In the genomic region with DNA sequence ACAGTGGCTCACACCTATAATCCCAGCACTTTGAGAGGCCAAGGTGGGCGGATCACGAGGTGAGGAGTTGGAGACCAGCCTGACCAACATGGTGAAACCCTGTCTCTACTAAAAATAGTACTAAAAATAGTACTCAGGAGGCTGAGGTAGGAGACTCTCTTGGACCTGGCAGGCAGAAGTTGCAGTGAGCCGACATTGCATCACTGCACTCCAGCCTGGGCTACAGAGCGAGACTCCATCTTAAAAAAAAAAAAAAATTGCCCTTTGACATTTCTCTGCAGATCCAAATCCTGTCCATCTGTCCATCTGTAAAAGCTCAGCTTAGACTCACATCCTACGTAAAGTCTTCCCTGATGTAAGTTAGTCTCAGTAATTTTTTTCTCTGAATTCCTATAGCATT, we compare ENCODE assay signal across 1 cellular context.
TF ChIP-seq lines count a peak whose summit lies in the region.

No MANE protein-coding gene starts in this region.

TF ChIP-seq in K562, 482 proteins besides CTCF, POLR2A, EP300 and RAD21:
- TF ChIP-seq MCM2 (IDR thresholded peaks at IDR 0.05; ENCODE audit: low read depth): no peak
- no peak for TF ChIP-seq ZNF583 (CRISPR knock-in tag; IDR thresholded peaks at IDR 0.05)
- no peak for TF ChIP-seq XRCC3 (IDR thresholded peaks at IDR 0.05)
- TF ChIP-seq TAF7 (tag; IDR thresholded peaks at IDR 0.05): no peak
- TF ChIP-seq TGIF2 (CRISPR knock-in tag; IDR thresholded peaks at IDR 0.05): no peak
- TF ChIP-seq KAT8 (IDR thresholded peaks at IDR 0.05; ENCODE audit: low read depth): no peak
- TF ChIP-seq ZNF644 (tag; IDR thresholded peaks at IDR 0.05; ENCODE audit: low read depth): no peak
- TF ChIP-seq, protein P1, sequence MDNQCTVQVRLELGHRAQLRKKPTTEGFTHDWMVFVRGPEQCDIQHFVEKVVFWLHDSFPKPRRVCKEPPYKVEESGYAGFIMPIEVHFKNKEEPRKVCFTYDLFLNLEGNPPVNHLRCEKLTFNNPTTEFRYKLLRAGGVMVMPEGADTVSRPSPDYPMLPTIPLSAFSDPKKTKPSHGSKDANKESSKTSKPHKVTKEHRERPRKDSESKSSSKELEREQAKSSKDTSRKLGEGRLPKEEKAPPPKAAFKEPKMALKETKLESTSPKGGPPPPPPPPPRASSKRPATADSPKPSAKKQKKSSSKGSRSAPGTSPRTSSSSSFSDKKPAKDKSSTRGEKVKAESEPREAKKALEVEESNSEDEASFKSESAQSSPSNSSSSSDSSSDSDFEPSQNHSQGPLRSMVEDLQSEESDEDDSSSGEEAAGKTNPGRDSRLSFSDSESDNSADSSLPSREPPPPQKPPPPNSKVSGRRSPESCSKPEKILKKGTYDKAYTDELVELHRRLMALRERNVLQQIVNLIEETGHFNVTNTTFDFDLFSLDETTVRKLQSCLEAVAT (IDR thresholded peaks at IDR 0.05): no peak
- no peak for TF ChIP-seq MCM5 (IDR thresholded peaks at IDR 0.05; ENCODE audit: low read depth)
- no peak for TF ChIP-seq PHF21A (IDR thresholded peaks at IDR 0.05; ENCODE audit: borderline replicate concordance, low read depth)
- TF ChIP-seq ARID2 (IDR thresholded peaks at IDR 0.05): no peak
- no peak for TF ChIP-seq ZNF23 (CRISPR knock-in tag; IDR thresholded peaks at IDR 0.05)
- no peak for TF ChIP-seq NR2C2 (CRISPR knock-in tag; IDR thresholded peaks at IDR 0.05)
- TF ChIP-seq NR2C2 (tag; IDR thresholded peaks at IDR 0.05): peak; percentile 33; the same call in 1 of the 2 replicates
- TF ChIP-seq, protein P2, sequence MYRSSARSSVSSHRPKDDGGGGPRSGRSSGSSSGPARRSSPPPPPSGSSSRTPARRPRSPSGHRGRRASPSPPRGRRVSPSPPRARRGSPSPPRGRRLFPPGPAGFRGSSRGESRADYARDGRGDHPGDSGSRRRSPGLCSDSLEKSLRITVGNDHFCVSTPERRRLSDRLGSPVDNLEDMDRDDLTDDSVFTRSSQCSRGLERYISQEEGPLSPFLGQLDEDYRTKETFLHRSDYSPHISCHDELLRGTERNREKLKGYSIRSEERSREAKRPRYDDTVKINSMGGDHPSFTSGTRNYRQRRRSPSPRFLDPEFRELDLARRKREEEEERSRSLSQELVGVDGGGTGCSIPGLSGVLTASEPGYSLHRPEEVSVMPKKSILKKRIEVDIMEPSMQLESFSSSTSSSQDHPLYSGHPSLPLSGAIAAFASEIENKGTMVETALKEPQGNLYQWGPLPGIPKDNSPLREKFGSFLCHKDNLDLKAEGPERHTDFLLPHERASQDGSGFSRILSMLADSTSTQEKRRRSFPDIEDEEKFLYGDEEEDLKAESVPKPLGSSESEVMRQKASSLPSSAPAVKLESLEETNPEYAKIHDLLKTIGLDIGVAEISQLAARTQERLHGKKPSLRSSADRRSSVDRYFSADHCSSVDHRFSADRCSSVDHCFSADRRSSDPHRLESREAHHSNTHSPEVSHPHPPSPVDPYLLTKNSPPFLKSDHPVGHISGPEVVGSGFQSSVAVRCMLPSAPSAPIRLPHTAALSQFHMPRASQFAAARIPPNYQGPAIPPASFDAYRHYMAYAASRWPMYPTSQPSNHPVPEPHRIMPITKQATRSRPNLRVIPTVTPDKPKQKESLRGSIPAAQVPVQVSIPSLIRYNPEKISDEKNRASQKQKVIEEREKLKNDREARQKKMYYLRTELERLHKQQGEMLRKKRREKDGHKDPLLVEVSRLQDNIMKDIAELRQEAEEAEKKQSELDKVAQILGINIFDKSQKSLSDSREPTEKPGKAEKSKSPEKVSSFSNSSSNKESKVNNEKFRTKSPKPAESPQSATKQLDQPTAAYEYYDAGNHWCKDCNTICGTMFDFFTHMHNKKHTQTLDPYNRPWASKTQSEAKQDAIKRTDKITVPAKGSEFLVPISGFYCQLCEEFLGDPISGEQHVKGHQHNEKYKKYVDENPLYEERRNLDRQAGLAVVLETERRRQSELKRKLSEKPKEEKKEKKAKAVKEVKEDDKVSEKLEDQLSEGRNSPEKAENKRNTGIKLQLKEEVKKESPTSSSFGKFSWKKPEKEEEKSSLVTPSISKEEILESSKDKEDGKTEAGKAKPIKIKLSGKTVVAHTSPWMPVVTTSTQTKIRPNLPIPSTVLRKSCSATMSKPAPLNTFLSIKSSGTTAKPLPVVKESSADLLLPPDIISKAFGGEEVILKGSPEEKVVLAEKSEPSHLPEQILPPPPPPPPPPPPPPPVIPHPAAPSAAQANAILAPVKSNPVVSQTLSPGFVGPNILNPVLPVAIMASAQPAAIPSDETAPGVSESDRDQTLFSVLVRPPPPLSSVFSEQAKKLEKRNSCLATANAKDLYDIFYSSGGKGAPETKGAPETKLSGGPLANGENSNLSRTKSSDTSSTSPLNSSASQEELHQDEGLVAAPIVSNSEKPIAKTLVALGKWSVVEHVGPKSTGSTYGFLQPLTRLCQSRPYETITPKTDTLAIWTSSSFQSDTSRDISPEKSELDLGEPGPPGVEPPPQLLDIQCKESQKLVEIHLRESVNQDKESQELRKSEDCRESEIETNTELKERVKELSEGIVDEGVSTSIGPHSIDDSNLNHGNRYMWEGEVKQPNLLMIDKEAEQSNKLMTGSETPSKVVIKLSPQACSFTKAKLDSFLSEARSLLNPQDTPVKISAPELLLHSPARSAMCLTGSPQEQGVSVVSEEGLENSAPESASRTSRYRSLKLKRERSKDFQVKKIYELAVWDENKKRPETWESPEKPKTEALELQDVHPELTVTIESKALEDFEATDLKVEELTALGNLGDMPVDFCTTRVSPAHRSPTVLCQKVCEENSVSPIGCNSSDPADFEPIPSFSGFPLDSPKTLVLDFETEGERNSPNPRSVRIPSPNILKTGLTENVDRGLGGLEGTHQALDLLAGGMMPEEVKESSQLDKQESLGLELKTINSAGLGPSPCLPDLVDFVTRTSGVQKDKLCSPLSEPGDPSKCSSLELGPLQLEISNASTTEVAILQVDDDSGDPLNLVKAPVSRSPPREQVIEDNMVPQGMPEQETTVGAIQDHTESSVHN (IDR thresholded peaks at IDR 0.05; ENCODE audit: borderline replicate concordance in 1 of 2, low read depth in 1 of 2): no peak
- TF ChIP-seq ZNF79 (CRISPR knock-in tag; IDR thresholded peaks at IDR 0.05; ENCODE audit: low read depth): no peak
- no peak for TF ChIP-seq NCOA4 (IDR thresholded peaks at IDR 0.05; ENCODE audit: partially characterized antibody)
- TF ChIP-seq, protein P3, sequence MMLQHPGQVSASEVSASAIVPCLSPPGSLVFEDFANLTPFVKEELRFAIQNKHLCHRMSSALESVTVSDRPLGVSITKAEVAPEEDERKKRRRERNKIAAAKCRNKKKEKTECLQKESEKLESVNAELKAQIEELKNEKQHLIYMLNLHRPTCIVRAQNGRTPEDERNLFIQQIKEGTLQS (IDR thresholded peaks at IDR 0.05): peak; percentile 36; the same call in 1 of the 2 replicates
- TF ChIP-seq, protein P3 (CRISPR knock-in tag; conservative IDR thresholded peaks at IDR 0.05): no peak
- no peak for TF ChIP-seq ETV5 (CRISPR knock-in tag; IDR thresholded peaks at IDR 0.05; ENCODE audit: low read depth)
- no peak for TF ChIP-seq SIN3A (IDR thresholded peaks at IDR 0.05; ENCODE audit: borderline replicate concordance in 2 of 2, control insufficient read depth in 1 of 2, low read depth in 2 of 2, low read length in 2 of 2)
- TF ChIP-seq, protein P4, sequence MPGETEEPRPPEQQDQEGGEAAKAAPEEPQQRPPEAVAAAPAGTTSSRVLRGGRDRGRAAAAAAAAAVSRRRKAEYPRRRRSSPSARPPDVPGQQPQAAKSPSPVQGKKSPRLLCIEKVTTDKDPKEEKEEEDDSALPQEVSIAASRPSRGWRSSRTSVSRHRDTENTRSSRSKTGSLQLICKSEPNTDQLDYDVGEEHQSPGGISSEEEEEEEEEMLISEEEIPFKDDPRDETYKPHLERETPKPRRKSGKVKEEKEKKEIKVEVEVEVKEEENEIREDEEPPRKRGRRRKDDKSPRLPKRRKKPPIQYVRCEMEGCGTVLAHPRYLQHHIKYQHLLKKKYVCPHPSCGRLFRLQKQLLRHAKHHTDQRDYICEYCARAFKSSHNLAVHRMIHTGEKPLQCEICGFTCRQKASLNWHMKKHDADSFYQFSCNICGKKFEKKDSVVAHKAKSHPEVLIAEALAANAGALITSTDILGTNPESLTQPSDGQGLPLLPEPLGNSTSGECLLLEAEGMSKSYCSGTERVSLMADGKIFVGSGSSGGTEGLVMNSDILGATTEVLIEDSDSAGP (CRISPR knock-in tag; IDR thresholded peaks at IDR 0.05): no peak
- no peak for TF ChIP-seq E2F3 (CRISPR knock-in tag; IDR thresholded peaks at IDR 0.05)
- no peak for TF ChIP-seq POLR2B (IDR thresholded peaks at IDR 0.05; ENCODE audit: low read depth, partially characterized antibody)
- no peak for TF ChIP-seq ZNF143 (CRISPR knock-in tag; IDR thresholded peaks at IDR 0.05)
- TF ChIP-seq CEBPG (CRISPR knock-in tag; IDR thresholded peaks at IDR 0.05): no peak
- peak; percentile 59 to 66 for TF ChIP-seq CEBPG (tag; conservative IDR thresholded peaks at IDR 0.05 in 1 of 2, IDR thresholded peaks at IDR 0.05 in 1 of 2)
- TF ChIP-seq PPARD (CRISPR knock-in tag; IDR thresholded peaks at IDR 0.05): no peak
- TF ChIP-seq HSF4 (CRISPR knock-in tag; IDR thresholded peaks at IDR 0.05; ENCODE audit: borderline replicate concordance): no peak
